23 cellular contexts compared by ENCODE assay signal in genomic region chr3:128286691-128287090, GRCh38.
DNase-seq lines count a peak whose midpoint lies in the region; ATAC-seq, FAIRE-seq and TF ChIP-seq lines count a peak whose summit lies in the region.
"Had no signal": no experiment of that assay in that cellular context is flagged by ENCODE, and none has a peak within 500 bp of the region (broad histone marks: within the 10 kb centered on the region; RNA-seq: fewer than 3 reads in every experiment).

No MANE protein-coding gene starts in this region.

- H3K9me3 Mint-ChIP-seq in activated CD8-positive, alpha-beta T cell treated with anti-CD3 and anti-CD28 coated beads for 36 hours: peaks cover 8% of the 10 kb centered on the region
- H3K9me3 Mint-ChIP-seq in activated CD8-positive, alpha-beta T cell treated with anti-CD3 and anti-CD28 coated beads, Interleukin-2, amount 10 ng/mL, durations not matched to agents 7 days and 5 days (ENCODE audit: insufficient read depth): no peaks in the 10 kb centered on the region
- H3K9me3 Mint-ChIP-seq in WTC11 (peaks cover 12% of the 10 kb centered on the region), memory B cell (no peaks in the 10 kb centered on the region)

- CTCF ChIA-PET in activated CD8-positive, alpha-beta T cell treated with anti-CD3 and anti-CD28 coated beads for 36 hours (lab: Charles Lee): interaction anchor here (1.4 kb wide), 1 partner anchor 11 kb away, joined by 5 read pairs; no protein-coding TSS in a partner anchor
- CTCF ChIA-PET in activated CD8-positive, alpha-beta T cell treated with anti-CD3 and anti-CD28 coated beads, Interleukin-2, amount 10 ng/mL, durations not matched to agents 7 days and 5 days (lab: Charles Lee): interaction anchor here (0.9 kb wide), 1 partner anchor 44 kb away, joined by 3 read pairs; no protein-coding TSS in a partner anchor
- CTCF ChIA-PET in WTC11 (lab: Charles Lee): interaction anchor here (1.0 to 1.8 kb wide), 5 partner anchors 8 to 211 kb away, joined by 3 to 11 read pairs (median 4); no protein-coding TSS in a partner anchor

- no peak for TF ChIP-seq POLR2A in GM12891 (IDR thresholded peaks at IDR 0.05; ENCODE audit: low read depth, low read length)

- no peak overlapping the region for H3K4me3 Mint-ChIP-seq in activated CD8-positive, alpha-beta T cell treated with anti-CD3 and anti-CD28 coated beads for 36 hours
- H3K4me3 Mint-ChIP-seq in activated CD8-positive, alpha-beta T cell treated with anti-CD3 and anti-CD28 coated beads, Interleukin-2, amount 10 ng/mL, durations not matched to agents 7 days and 5 days: no peak overlapping the region
- H3K4me3 Mint-ChIP-seq in WTC11 (no peak overlapping the region), memory B cell (no peak overlapping the region)
- H3K4me3 Mint-ChIP-seq: CD14-positive monocyte had no signal

- no peaks in the 10 kb centered on the region for H3K27me3 Mint-ChIP-seq in activated CD8-positive, alpha-beta T cell treated with anti-CD3 and anti-CD28 coated beads for 36 hours
- H3K27me3 Mint-ChIP-seq in activated CD8-positive, alpha-beta T cell treated with anti-CD3 and anti-CD28 coated beads, Interleukin-2, amount 10 ng/mL, durations not matched to agents 7 days and 5 days (ENCODE audit: low read depth): no peaks in the 10 kb centered on the region
- peaks cover 26% of the 10 kb centered on the region for H3K27me3 Mint-ChIP-seq in WTC11 (ENCODE audit: low read depth)
- H3K27me3 Mint-ChIP-seq in memory B cell: no peaks in the 10 kb centered on the region

- H3K36me3 Mint-ChIP-seq in activated CD8-positive, alpha-beta T cell treated with anti-CD3 and anti-CD28 coated beads for 36 hours (ENCODE audit: low read depth): peaks cover 34% of the 10 kb centered on the region
- peaks cover 20% of the 10 kb centered on the region for H3K36me3 Mint-ChIP-seq in activated CD8-positive, alpha-beta T cell treated with anti-CD3 and anti-CD28 coated beads, Interleukin-2, amount 10 ng/mL, durations not matched to agents 7 days and 5 days (ENCODE audit: low read depth)
- H3K36me3 Mint-ChIP-seq in WTC11 (peaks cover 5% of the 10 kb centered on the region), memory B cell (peaks cover 31% of the 10 kb centered on the region)

- ATAC-seq in activated CD8-positive, alpha-beta T cell treated with anti-CD3 and anti-CD28 coated beads for 36 hours: no peak
- ATAC-seq in activated CD8-positive, alpha-beta T cell treated with anti-CD3 and anti-CD28 coated beads, Interleukin-2, amount 10 ng/mL, durations not matched to agents 7 days and 5 days: no peak
- ATAC-seq in WTC11 (no peak), memory B cell (ENCODE audit: low read depth) (no peak), GM21526 (IDR thresholded peaks at IDR 0.05; ENCODE audit: low FRiP score, unreplicated experiment) (no peak), GM19467 (IDR thresholded peaks at IDR 0.05; ENCODE audit: unreplicated experiment) (no peak)
- ATAC-seq: Panc1 had no signal

- intact Hi-C loops in activated CD8-positive, alpha-beta T cell treated with anti-CD3 and anti-CD28 coated beads for 36 hours (cut with micrococcal nuclease): no loop called here

- FAIRE-seq in GM12891 (lab: Jason Lieb, UNC): no peak
- FAIRE-seq: GM12892, GM18507, HTR-8/SVneo had no signal

- no peak for TF ChIP-seq CTCF in activated CD8-positive, alpha-beta T cell treated with anti-CD3 and anti-CD28 coated beads for 36 hours (IDR thresholded peaks at IDR 0.05)
- TF ChIP-seq CTCF in WTC11 (IDR thresholded peaks at IDR 0.05): no peak

- POLR2A ChIA-PET in activated CD8-positive, alpha-beta T cell treated with anti-CD3 and anti-CD28 coated beads for 36 hours (lab: Charles Lee): no interaction called here
- POLR2A ChIA-PET in activated CD8-positive, alpha-beta T cell treated with anti-CD3 and anti-CD28 coated beads, Interleukin-2, amount 10 ng/mL, durations not matched to agents 7 days and 5 days (lab: Charles Lee): no interaction called here
- POLR2A ChIA-PET in WTC11 (lab: Charles Lee): no interaction called here

- H3K4me1 Mint-ChIP-seq in activated CD8-positive, alpha-beta T cell treated with anti-CD3 and anti-CD28 coated beads for 36 hours (ENCODE audit: low read depth): peaks cover 7% of the 10 kb centered on the region
- no peaks in the 10 kb centered on the region for H3K4me1 Mint-ChIP-seq in activated CD8-positive, alpha-beta T cell treated with anti-CD3 and anti-CD28 coated beads, Interleukin-2, amount 10 ng/mL, durations not matched to agents 7 days and 5 days (ENCODE audit: low read depth)
- peaks cover 52% of the 10 kb centered on the region for H3K4me1 Mint-ChIP-seq in WTC11
- no peaks in the 10 kb centered on the region for H3K4me1 Mint-ChIP-seq in memory B cell
- H3K4me1 Mint-ChIP-seq: CD14-positive monocyte had no signal

- no peak for DNase-seq in activated CD8-positive, alpha-beta T cell treated with anti-CD3 and anti-CD28 coated beads for 36 hours
- DNase-seq in activated CD8-positive, alpha-beta T cell treated with anti-CD3 and anti-CD28 coated beads, Interleukin-2, amount 10 ng/mL, durations not matched to agents 7 days and 5 days: no peak
- DNase-seq in WTC11 (ENCODE audit: low spot score): no peak
- no peak for DNase-seq in memory B cell (ENCODE audit: low spot score in 2 of 2)
- no peak for DNase-seq in DMS53 treated with DMSO at 0.1 percent for 48 hours (lab: John Stamatoyannopoulos, UW; ENCODE audit: unreplicated experiment)
- DNase-seq in GM12891 (ENCODE audit: insufficient read length, low spot score): no peak
- DNase-seq: AML-193, EL, HCEC 1CT, Kasumi-1, MG63, NCI-H1048, NCI-H1436, NCI-H2029 treated with DMSO at 0.1 percent for 48 hours, NCI-H2171 treated with DMSO at 0.1 percent for 48 hours, SW 1271 had no signal

- H3K27ac Mint-ChIP-seq in activated CD8-positive, alpha-beta T cell treated with anti-CD3 and anti-CD28 coated beads for 36 hours: peak overlapping the region; percentile 3
- H3K27ac Mint-ChIP-seq in activated CD8-positive, alpha-beta T cell treated with anti-CD3 and anti-CD28 coated beads, Interleukin-2, amount 10 ng/mL, durations not matched to agents 7 days and 5 days: no peak overlapping the region
- H3K27ac Mint-ChIP-seq in WTC11 (peak overlapping the region; percentile 50; the same call in 1 of the 2 replicates), memory B cell (peak overlapping the region; percentile 2)
- H3K27ac Mint-ChIP-seq: CD14-positive monocyte had no signal

TF ChIP-seq in WTC11, 78 proteins besides CTCF, POLR2A, EP300 and RAD21 (continues in another document):
- TF ChIP-seq CBFB (CRISPR knock-in tag; IDR thresholded peaks at IDR 0.05; ENCODE audit: low read depth): no peak
- TF ChIP-seq CREM (CRISPR knock-in tag; IDR thresholded peaks at IDR 0.05): no peak
- no peak for TF ChIP-seq TEAD1 (CRISPR knock-in tag; IDR thresholded peaks at IDR 0.05)
- TF ChIP-seq PRDM15 (CRISPR knock-in tag; IDR thresholded peaks at IDR 0.05): no peak

TF ChIP-seq in GM12891, 5 proteins besides CTCF, POLR2A, EP300 and RAD21:
- TF ChIP-seq PAX5 (IDR thresholded peaks at IDR 0.05; ENCODE audit: insufficient read depth, low read length, severe bottlenecking) (no peak), TAF1 (IDR thresholded peaks at IDR 0.05; ENCODE audit: low read depth, low read length) (no peak), POLR2AphosphoS5 (IDR thresholded peaks at IDR 0.05; ENCODE audit: low read depth, low read length) (no peak), POU2F2 (IDR thresholded peaks at IDR 0.05; ENCODE audit: low read depth, low read length) (no peak), SPI1 (IDR thresholded peaks at IDR 0.05; ENCODE audit: low read depth, low read length) (no peak)
